In genomic region chr11:1062075-1062820, GRCh38 we compare ENCODE assay signal across 23 cellular contexts. TPM values are rescaled to one million over a fixed set of nuclear protein-coding genes. Genes with fewer than 3 reads are reported as not detected.
"Had no signal": no experiment of that assay in that cellular context is flagged by ENCODE, and none has a peak within 500 bp of the region (broad histone marks: within the 10 kb centered on the region; RNA-seq: fewer than 3 reads in every experiment).

No MANE protein-coding gene starts in this region.

- H3K4me1 ChIP-seq: foreskin keratinocyte, lower lobe of right lung, psoas muscle, thyroid gland had no signal

- H3K4me3 ChIP-seq: lower lobe of right lung, psoas muscle, thyroid gland had no signal

- H3K9me3 ChIP-seq: psoas muscle, thyroid gland had no signal

- H3K27me3 ChIP-seq: thyroid gland had no signal

- H3K36me3 ChIP-seq: lower lobe of right lung, thyroid gland had no signal

- H3K4me3 Mint-ChIP-seq: activated CD4-positive, alpha-beta T cell treated with anti-CD3 and anti-CD28 coated beads, Interleukin-2, amount 10 ng/mL, durations not matched to agents 24 days and 14 days; activated CD8-positive, alpha-beta T cell treated with anti-CD3 and anti-CD28 coated beads, Interleukin-2, amount 10 ng/mL, durations not matched to agents 7 days and 5 days; activated T-helper 17 cell treated with anti-CD3 and anti-CD28 coated beads, Interleukin-2, amount 50 U/mL, for 72 hours; stimulated activated naive CD8-positive, alpha-beta T cell treated with anti-CD3 and anti-CD28 coated beads, Interleukin-15, Interleukin-2, amounts not matched to agents 100 ng/mL and 50 ng/mL, for 24 hours had no signal

- H3K27ac Mint-ChIP-seq: activated CD4-positive, alpha-beta T cell treated with anti-CD3 and anti-CD28 coated beads, Interleukin-2, amount 10 ng/mL, durations not matched to agents 24 days and 14 days; activated CD8-positive, alpha-beta T cell treated with anti-CD3 and anti-CD28 coated beads, Interleukin-2, amount 10 ng/mL, durations not matched to agents 7 days and 5 days; activated T-helper 17 cell treated with anti-CD3 and anti-CD28 coated beads, Interleukin-2, amount 50 U/mL, for 72 hours; naive thymus-derived CD4-positive, alpha-beta T cell; stimulated activated naive CD8-positive, alpha-beta T cell treated with anti-CD3 and anti-CD28 coated beads, Interleukin-15, Interleukin-2, amounts not matched to agents 100 ng/mL and 50 ng/mL, for 24 hours had no signal

- ATAC-seq: activated CD4-positive, CD25-positive, alpha-beta regulatory T cell treated with anti-CD3 and anti-CD28 coated beads, Interleukin-2, amount 50 U/mL, for 24 hours; activated CD8-positive, alpha-beta T cell treated with anti-CD3 and anti-CD28 coated beads, Interleukin-2, amount 10 ng/mL, durations not matched to agents 7 days and 5 days; activated T-helper 17 cell treated with anti-CD3 and anti-CD28 coated beads, Interleukin-2, amount 50 U/mL, for 72 hours; foreskin keratinocyte; left lobe of liver; lower lobe of right lung; naive thymus-derived CD4-positive, alpha-beta T cell; psoas muscle; right cardiac atrium had no signal

- H3K4me1 Mint-ChIP-seq: activated CD4-positive, alpha-beta T cell treated with anti-CD3 and anti-CD28 coated beads, Interleukin-2, amount 10 ng/mL, durations not matched to agents 24 days and 14 days; activated T-helper 17 cell treated with anti-CD3 and anti-CD28 coated beads, Interleukin-2, amount 50 U/mL, for 72 hours had no signal

- DNase-seq: activated CD4-positive, alpha-beta T cell treated with anti-CD3 and anti-CD28 coated beads, Interleukin-2, amount 10 ng/mL, durations not matched to agents 24 days and 14 days; activated CD8-positive, alpha-beta T cell treated with anti-CD3 and anti-CD28 coated beads, Interleukin-2, amount 10 ng/mL, durations not matched to agents 7 days and 5 days; amygdala; foreskin keratinocyte; kidney; lower lobe of right lung; mesendoderm; naive thymus-derived CD4-positive, alpha-beta T cell; psoas muscle; stimulated activated CD4-positive, alpha-beta T cell treated with anti-CD3 and anti-CD28 coated beads, Interleukin-12 subunit alpha, Interleukin-12 subunit beta, amount 100 ng/mL, for 4 hours; substantia nigra; T-helper 2 cell; thyroid gland had no signal

- H3K27ac ChIP-seq: foreskin keratinocyte, lower lobe of right lung, psoas muscle, thyroid gland, VCaP had no signal

RNA-seq across cellular contexts. Expression of gene MUC2, which starts 12.4 kb away (rescaled TPM):
- total RNA-seq: activated CD4-positive, alpha-beta T cell treated with anti-CD3 and anti-CD28 coated beads, Interleukin-2, amount 10 ng/mL, durations not matched to agents 24 days and 14 days; activated CD8-positive, alpha-beta T cell treated with anti-CD3 and anti-CD28 coated beads, Interleukin-2, amount 10 ng/mL, durations not matched to agents 7 days and 5 days; activated T-helper 17 cell treated with anti-CD3 and anti-CD28 coated beads, Interleukin-2, amount 50 U/mL, for 72 hours; epithelial cell of proximal tubule; foreskin keratinocyte; kidney; lower lobe of right lung; naive thymus-derived CD4-positive, alpha-beta T cell; osteocyte; skeletal muscle tissue; thyroid gland; urinary bladder had no signal
- polyA plus RNA-seq: foreskin keratinocyte; naive thymus-derived CD4-positive, alpha-beta T cell had no signal

RNA-seq across cellular contexts. Expression of gene MUC6, which starts 25.7 kb away (rescaled TPM):
- total RNA-seq: activated CD4-positive, alpha-beta T cell treated with anti-CD3 and anti-CD28 coated beads, Interleukin-2, amount 10 ng/mL, durations not matched to agents 24 days and 14 days; activated CD8-positive, alpha-beta T cell treated with anti-CD3 and anti-CD28 coated beads, Interleukin-2, amount 10 ng/mL, durations not matched to agents 7 days and 5 days; activated T-helper 17 cell treated with anti-CD3 and anti-CD28 coated beads, Interleukin-2, amount 50 U/mL, for 72 hours; epithelial cell of proximal tubule; foreskin keratinocyte; naive thymus-derived CD4-positive, alpha-beta T cell; osteocyte; psoas muscle; right cardiac atrium; skeletal muscle tissue; thyroid gland; urinary bladder had no signal
- polyA plus RNA-seq: foreskin keratinocyte; naive thymus-derived CD4-positive, alpha-beta T cell; urinary bladder had no signal
